ENCODE assay signal across 8 cellular contexts in the genomic region with DNA sequence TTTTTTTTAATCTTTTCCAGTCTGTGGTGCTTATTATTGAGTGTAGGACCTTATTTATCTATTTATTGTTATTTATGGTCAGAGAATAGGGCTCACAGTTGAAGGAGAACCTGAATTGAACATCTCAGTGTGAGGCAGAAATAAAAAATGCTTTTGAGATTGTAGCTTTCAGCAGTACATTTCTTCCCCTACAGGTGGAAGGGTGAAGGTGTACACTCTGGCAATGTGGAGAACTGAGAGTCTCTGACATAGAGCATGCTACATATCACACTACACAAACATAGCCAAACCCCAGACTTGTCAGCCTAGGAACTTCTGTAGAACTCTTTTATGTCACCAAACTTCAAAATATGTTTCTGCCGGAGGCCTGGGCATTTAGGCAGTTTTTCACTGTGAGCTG.
DNase-seq lines count a peak whose midpoint lies in the region; ATAC-seq and TF ChIP-seq lines count a peak whose summit lies in the region.

No MANE protein-coding gene starts in this region.

- no peak overlapping the region for H3K4me3 Mint-ChIP-seq in nephron

- H3K36me3 Mint-ChIP-seq in nephron (ENCODE audit: low read depth), result peaks cover 4% of the 10 kb centered on the region

- no peaks in the 10 kb centered on the region for H3K27me3 Mint-ChIP-seq in nephron (ENCODE audit: low read depth)

- DNase-seq in NCI-H748 (lab: John Stamatoyannopoulos, UW; ENCODE audit: unreplicated experiment), result peak; percentile 5
- DNase-seq in NCI-H748 treated with DMSO at 0.1 percent for 48 hours (lab: John Stamatoyannopoulos, UW), result no peak
- DNase-seq in RKO (ENCODE audit: low spot score), result peak; percentile 35
- DNase-seq in iPS-NIHi11 (ENCODE audit: low spot score), result no peak
- DNase-seq in RPMI8226, result no peak
- no peak for DNase-seq in omental fat pad (ENCODE audit: low spot score)

- peak overlapping the region in 1 of 3 experiments; percentile 48 for H3K27ac Mint-ChIP-seq in nephron

- peak; percentile 83 for ATAC-seq in HG02623 (IDR thresholded peaks at IDR 0.05; ENCODE audit: unreplicated experiment)
- ATAC-seq in omental fat pad (ENCODE audit: low FRiP score), result no peak

- TF ChIP-seq CTCF in nephron (IDR thresholded peaks at IDR 0.05; ENCODE audit: unreplicated experiment in 3 of 3), result peak in 2 of 3 experiments; percentile 12 to 26
- no peak for TF ChIP-seq CTCF in omental fat pad (IDR thresholded peaks at IDR 0.05)

- no peaks in the 10 kb centered on the region for H3K9me3 Mint-ChIP-seq in nephron

- peaks cover 40% of the 10 kb centered on the region for H3K4me1 Mint-ChIP-seq in nephron

Comparison
In these comparisons a context has a peak if more than half of its experiments do, and no peak if none do; other contexts are left out.
1. DNase-seq: peak in NCI-H748 (single experiment) and RKO (single experiment); none in NCI-H748 treated with DMSO at 0.1 percent for 48 hours (single experiment), iPS-NIHi11 (single experiment), RPMI8226 (single experiment) and omental fat pad (single experiment).
2. CTCF ChIP-seq: peak in nephron (2 of 3); none in omental fat pad (0 of 3).